ENCODE assay signal across 10 cellular contexts in the genomic region with DNA sequence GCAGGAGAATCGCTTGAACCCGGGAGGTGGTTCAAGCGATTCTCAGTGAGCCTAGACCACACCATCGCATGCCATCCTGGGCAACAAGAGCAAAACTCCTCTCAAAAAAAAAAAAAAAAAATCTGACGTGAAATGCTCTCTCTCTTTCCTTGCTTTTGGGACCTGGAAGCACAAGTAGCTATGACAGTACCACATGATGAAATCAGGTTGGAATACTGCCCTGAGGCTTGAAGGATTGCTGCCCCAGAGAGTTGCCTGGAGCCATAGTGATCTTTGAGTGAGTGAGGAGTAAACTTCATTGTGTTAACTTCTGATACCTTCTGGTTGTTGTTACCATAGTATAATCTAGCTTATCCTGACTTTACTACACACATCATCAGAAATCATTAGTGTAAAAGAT. TPM values are rescaled to one million over a fixed set of nuclear protein-coding genes. Genes with fewer than 3 reads are reported as not detected.
DNase-seq lines count a peak whose midpoint lies in the region; ATAC-seq and TF ChIP-seq lines count a peak whose summit lies in the region.
"Had no signal": no experiment of that assay in that cellular context is flagged by ENCODE, and none has a peak within 500 bp of the region (broad histone marks: within the 10 kb centered on the region; RNA-seq: fewer than 3 reads in every experiment).

No MANE protein-coding gene starts in this region.

- H3K27ac ChIP-seq in RWPE2 (ENCODE audit: poor library complexity, severe bottlenecking): peak overlapping the region; percentile 49
- peak overlapping the region in 3 of 4 donors; percentile 7 to 64 (median 56) for H3K27ac ChIP-seq in sigmoid colon
- H3K27ac ChIP-seq in effector memory CD4-positive, alpha-beta T cell (ENCODE audit: insufficient read depth, low read length, poor library complexity, severe bottlenecking): no peak overlapping the region

- intact Hi-C loops in sigmoid colon (cut with DNase I): no loop called here

- WGBS in sigmoid colon, 2 donors: 84 to 85% methylated on average over 5 of the region's 5 CpGs

- no peak for TF ChIP-seq EP300 in sigmoid colon (IDR thresholded peaks at IDR 0.05)

- no peak for TF ChIP-seq CTCF in RWPE2 (IDR thresholded peaks at IDR 0.05; ENCODE audit: poor library complexity, severe bottlenecking)
- no peak for TF ChIP-seq CTCF in sigmoid colon (IDR thresholded peaks at IDR 0.05)

- peaks cover 63% of the 10 kb centered on the region for H3K4me1 ChIP-seq in RWPE2 (ENCODE audit: insufficient read depth, poor library complexity, severe bottlenecking)
- H3K4me1 ChIP-seq in sigmoid colon: peaks cover 0 to 75% (median 64%) of the 10 kb centered on the region in 4 donors
- H3K4me1 ChIP-seq in effector memory CD4-positive, alpha-beta T cell (ENCODE audit: control insufficient read depth, insufficient read depth, low read length, poor library complexity, severe bottlenecking): peaks cover 20% of the 10 kb centered on the region

- H3K4me3 ChIP-seq in RWPE2 (ENCODE audit: severe bottlenecking) (no peak overlapping the region), sigmoid colon (no peak overlapping the region)
- no peak overlapping the region for H3K4me3 ChIP-seq in effector memory CD4-positive, alpha-beta T cell (ENCODE audit: insufficient read depth, low read depth, low read length, poor library complexity, severe bottlenecking)

- ATAC-seq in RWPE2 (ENCODE audit: low read depth) (peak; percentile 29; the same call in 2 of the 3 replicates), GM21526 (IDR thresholded peaks at IDR 0.05; ENCODE audit: low FRiP score, unreplicated experiment) (no peak)

- H3K27me3 ChIP-seq in RWPE2 (ENCODE audit: insufficient read depth, poor library complexity, severe bottlenecking): no peaks in the 10 kb centered on the region
- H3K27me3 ChIP-seq in sigmoid colon: no peaks in the 10 kb centered on the region
- no peaks in the 10 kb centered on the region for H3K27me3 ChIP-seq in effector memory CD4-positive, alpha-beta T cell (replicated peaks; ENCODE audit: control insufficient read depth, insufficient read depth, low read length, poor library complexity, severe bottlenecking)

- peak; percentile 37 for DNase-seq in GM03348 (ENCODE audit: low spot score)
- DNase-seq in RWPE2 (ENCODE audit: low spot score): no peak
- peak; percentile 78 for DNase-seq in fibroblast of peridontal ligament (ENCODE audit: extremely low read depth)
- no peak for DNase-seq in sigmoid colon
- no peak for DNase-seq in UCSD-AML1 (lab: John Stamatoyannopoulos, UW; ENCODE audit: unreplicated experiment)
- DNase-seq in effector memory CD4-positive, alpha-beta T cell: no peak
- DNase-seq in NCI-H187 treated with DMSO at 0.1 percent for 48 hours (lab: John Stamatoyannopoulos, UW): no peak
- DNase-seq: activated CD4-positive, CD25-positive, alpha-beta regulatory T cell; hippocampal formation had no signal

- TF ChIP-seq POLR2A in sigmoid colon (IDR thresholded peaks at IDR 0.05): no peak

- H3K36me3 ChIP-seq in RWPE2 (ENCODE audit: low read depth) (0 out of 2 replicates have a peak, but pooled peaks cover 3% of the 10 kb centered on the region), sigmoid colon (no peaks in the 10 kb centered on the region)
- H3K36me3 ChIP-seq in effector memory CD4-positive, alpha-beta T cell (ENCODE audit: control insufficient read depth, insufficient read depth, low read length): no peaks in the 10 kb centered on the region

- H3K9me3 ChIP-seq in RWPE2 (ENCODE audit: severe bottlenecking) (no peaks in the 10 kb centered on the region), sigmoid colon (no peaks in the 10 kb centered on the region)
- no peaks in the 10 kb centered on the region for H3K9me3 ChIP-seq in effector memory CD4-positive, alpha-beta T cell (ENCODE audit: control insufficient read depth, low read length)

RNA-seq across cellular contexts. Expression of gene AKAP13, which starts 23.3 kb away (rescaled TPM):
- 100 to 1,000 TPM in 3 of 4 donors, 10 to 100 TPM in 1; 98.5 to 142 (median 126) TPM for total RNA-seq in sigmoid colon
- polyA plus RNA-seq in sigmoid colon: 10 to 100 TPM; 21.6 to 73.7 (median 43.0) TPM

Comparison
In these comparisons a context has a peak if more than half of its experiments do, and no peak if none do; other contexts are left out.
1. DNase-seq: peak in GM03348 (single experiment) and fibroblast of peridontal ligament (single experiment); none in RWPE2 (single experiment), sigmoid colon (single experiment), UCSD-AML1 (single experiment), effector memory CD4-positive, alpha-beta T cell (0 of 3) and NCI-H187 treated with DMSO at 0.1 percent for 48 hours (single experiment).